In the genomic region with DNA sequence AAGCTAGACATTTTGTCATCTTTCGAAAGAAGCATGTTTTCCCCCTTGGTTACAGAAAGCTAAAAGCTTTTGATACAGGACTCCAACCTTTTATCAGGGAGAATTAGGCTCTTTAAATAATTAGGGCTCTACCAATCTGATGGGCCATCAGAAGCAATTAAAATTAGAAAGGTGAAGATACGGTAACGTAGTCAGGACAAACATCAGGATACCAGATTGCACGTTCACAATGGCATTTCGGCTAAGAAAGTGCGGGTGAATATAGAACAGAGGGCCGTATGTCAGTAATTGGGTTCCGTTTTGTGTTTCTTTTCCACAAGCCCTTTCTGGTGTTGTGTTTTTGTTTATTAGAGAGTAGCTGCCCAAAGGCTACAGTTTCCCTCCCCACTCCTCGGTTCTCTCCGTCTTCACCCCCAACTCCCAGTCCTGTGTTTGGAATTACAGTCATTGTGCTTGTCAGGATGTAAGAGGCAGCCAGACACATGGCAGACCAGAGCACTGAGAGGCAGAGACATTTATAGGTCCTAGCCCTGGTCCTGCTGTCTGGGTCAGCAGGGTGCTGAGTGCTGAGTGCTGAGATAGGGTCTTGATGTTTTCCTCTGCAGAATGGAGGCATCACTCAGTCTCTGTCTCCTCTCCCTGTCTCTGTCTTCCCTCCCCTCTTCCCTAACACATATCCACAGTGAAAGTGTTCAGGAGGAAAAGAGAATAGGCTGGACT, we compare ENCODE assay signal across 21 cellular contexts. TPM values are rescaled to one million over a fixed set of nuclear protein-coding genes. Genes with fewer than 3 reads are reported as not detected.
DNase-seq lines count a peak whose midpoint lies in the region; ATAC-seq and TF ChIP-seq lines count a peak whose summit lies in the region.
"Had no signal": no experiment of that assay in that cellular context is flagged by ENCODE, and none has a peak within 500 bp of the region (broad histone marks: within the 10 kb centered on the region; RNA-seq: fewer than 3 reads in every experiment).

No MANE protein-coding gene starts in this region.

- peak overlapping the region; percentile 25 for H3K27ac ChIP-seq in CD8-positive, alpha-beta memory T cell (ENCODE audit: low read depth, low read length)
- H3K27ac ChIP-seq in RWPE2 (ENCODE audit: poor library complexity, severe bottlenecking) (peak overlapping the region; percentile 64), tibial artery (peak overlapping the region in 1 of 2 donors; percentile 9)
- H3K27ac ChIP-seq: HL-60, left lung, WERI-Rb-1 had no signal

- no peaks in the 10 kb centered on the region for H3K27me3 Mint-ChIP-seq in activated CD4-positive, alpha-beta memory T cell treated with anti-CD3 and anti-CD28 coated beads, Interleukin-2, amount 10 ng/mL, durations not matched to agents 7 days and 5 days
- no peaks in the 10 kb centered on the region for H3K27me3 Mint-ChIP-seq in activated CD4-positive, alpha-beta memory T cell treated with anti-CD3 and anti-CD28 coated beads for 36 hours
- no peaks in the 10 kb centered on the region for H3K27me3 Mint-ChIP-seq in CD8-positive, alpha-beta memory T cell

- no peak overlapping the region for H3K4me3 Mint-ChIP-seq in activated CD4-positive, alpha-beta memory T cell treated with anti-CD3 and anti-CD28 coated beads, Interleukin-2, amount 10 ng/mL, durations not matched to agents 7 days and 5 days
- no peak overlapping the region for H3K4me3 Mint-ChIP-seq in activated CD4-positive, alpha-beta memory T cell treated with anti-CD3 and anti-CD28 coated beads for 36 hours
- no peak overlapping the region for H3K4me3 Mint-ChIP-seq in CD8-positive, alpha-beta memory T cell
- H3K4me3 Mint-ChIP-seq: activated CD8-positive, alpha-beta T cell treated with anti-CD3 and anti-CD28 coated beads, Interleukin-2, amount 10 ng/mL, durations not matched to agents 7 days and 5 days; CD14-positive monocyte had no signal

- TF ChIP-seq POLR2A in erythroblast (IDR thresholded peaks at IDR 0.05; ENCODE audit: low read length), result peak; percentile 23

- intact Hi-C loops in activated CD4-positive, alpha-beta memory T cell treated with anti-CD3 and anti-CD28 coated beads for 36 hours (cut with micrococcal nuclease), result no loop called here
- intact Hi-C loops in tibial artery (cut with DNase I; ENCODE audit: low total_unique reads), result no loop called here

- ATAC-seq in RWPE2 (ENCODE audit: low read depth), result no peak
- no peak for ATAC-seq in HG03442 (IDR thresholded peaks at IDR 0.05; ENCODE audit: unreplicated experiment)
- ATAC-seq: activated CD8-positive, alpha-beta T cell treated with anti-CD3 and anti-CD28 coated beads, Interleukin-2, amount 10 ng/mL, durations not matched to agents 7 days and 5 days; left lung had no signal

- CTCF ChIA-PET in activated CD4-positive, alpha-beta memory T cell treated with anti-CD3 and anti-CD28 coated beads, Interleukin-2, amount 10 ng/mL, durations not matched to agents 7 days and 5 days (lab: Charles Lee), result interaction anchor here (0.6 kb wide), 1 partner anchor 202 kb away, joined by 3 read pairs; no protein-coding TSS in a partner anchor
- CTCF ChIA-PET in activated CD4-positive, alpha-beta memory T cell treated with anti-CD3 and anti-CD28 coated beads for 36 hours (lab: Charles Lee), result interaction anchor here (0.7 kb wide), 1 partner anchor 22 kb away, joined by 3 read pairs; no protein-coding TSS in a partner anchor
- CTCF ChIA-PET in CD8-positive, alpha-beta memory T cell (lab: Charles Lee), result no interaction called here

- H3K9me3 Mint-ChIP-seq in activated CD4-positive, alpha-beta memory T cell treated with anti-CD3 and anti-CD28 coated beads, Interleukin-2, amount 10 ng/mL, durations not matched to agents 7 days and 5 days, result no peaks in the 10 kb centered on the region
- no peaks in the 10 kb centered on the region for H3K9me3 Mint-ChIP-seq in activated CD4-positive, alpha-beta memory T cell treated with anti-CD3 and anti-CD28 coated beads for 36 hours
- H3K9me3 Mint-ChIP-seq in CD8-positive, alpha-beta memory T cell, result no peaks in the 10 kb centered on the region

- no peak for DNase-seq in activated CD4-positive, alpha-beta memory T cell treated with anti-CD3 and anti-CD28 coated beads, Interleukin-2, amount 10 ng/mL, durations not matched to agents 7 days and 5 days
- no peak for DNase-seq in activated CD4-positive, alpha-beta memory T cell treated with anti-CD3 and anti-CD28 coated beads for 36 hours
- DNase-seq in CD8-positive, alpha-beta memory T cell, result no peak
- DNase-seq in RWPE2 (ENCODE audit: low spot score) (no peak), erythroblast (lab: John Stamatoyannopoulos, UW) (no peak), tibial artery (no peak), NOMO-1 (lab: John Stamatoyannopoulos, UW; ENCODE audit: unreplicated experiment in 2 of 2) (no peak)
- DNase-seq: activated CD8-positive, alpha-beta T cell treated with anti-CD3 and anti-CD28 coated beads, Interleukin-2, amount 10 ng/mL, durations not matched to agents 7 days and 5 days; cerebellar nuclear complex; DMS153; effector CD8-positive, alpha-beta T cell; HCEC 1CT; left lung; MV-4-11; NCI-H187 treated with DMSO at 0.1 percent for 48 hours; stimulated activated CD4-positive, alpha-beta T cell treated with anti-CD3 and anti-CD28 coated beads, Interleukin-12 subunit alpha, Interleukin-12 subunit beta, amount 100 ng/mL, for 4 hours; stimulated activated CD8-positive, alpha-beta memory T cell treated with anti-CD3 and anti-CD28 coated beads, Interleukin-4, amount 100 ng/mL, for 48 hours; WERI-Rb-1 had no signal

- POLR2A ChIA-PET in activated CD4-positive, alpha-beta memory T cell treated with anti-CD3 and anti-CD28 coated beads, Interleukin-2, amount 10 ng/mL, durations not matched to agents 7 days and 5 days (lab: Charles Lee), result interaction anchor here (3.5 to 8.3 kb wide), 3 partner anchors 8 to 23 kb away, joined by 14 to 51 read pairs (median 32); no protein-coding TSS in a partner anchor
- POLR2A ChIA-PET in activated CD4-positive, alpha-beta memory T cell treated with anti-CD3 and anti-CD28 coated beads for 36 hours (lab: Charles Lee), result no interaction called here
- POLR2A ChIA-PET in CD8-positive, alpha-beta memory T cell (lab: Charles Lee), result no interaction called here

- TF ChIP-seq CTCF in RWPE2 (IDR thresholded peaks at IDR 0.05; ENCODE audit: poor library complexity, severe bottlenecking) (no peak), tibial artery (IDR thresholded peaks at IDR 0.05) (no peak)

- H3K4me1 ChIP-seq in CD8-positive, alpha-beta memory T cell (ENCODE audit: insufficient read depth, low read length), result peaks cover 16% of the 10 kb centered on the region
- peaks cover 39% of the 10 kb centered on the region for H3K4me1 ChIP-seq in RWPE2 (ENCODE audit: insufficient read depth, poor library complexity, severe bottlenecking)
- H3K4me1 ChIP-seq in tibial artery, result peaks cover 0 to 47% (median 11%) of the 10 kb centered on the region in 4 donors

- H3K36me3 ChIP-seq in CD8-positive, alpha-beta memory T cell (ENCODE audit: insufficient read depth, low read length), result no peaks in the 10 kb centered on the region
- H3K36me3 ChIP-seq in RWPE2 (ENCODE audit: low read depth) (peaks cover 69% of the 10 kb centered on the region), tibial artery (peaks cover 0 to 5% (median 0%) of the 10 kb centered on the region in 3 donors)
- H3K36me3 ChIP-seq: left lung had no signal

- peaks cover 66% of the 10 kb centered on the region for H3K4me1 Mint-ChIP-seq in activated CD4-positive, alpha-beta memory T cell treated with anti-CD3 and anti-CD28 coated beads, Interleukin-2, amount 10 ng/mL, durations not matched to agents 7 days and 5 days
- H3K4me1 Mint-ChIP-seq in activated CD4-positive, alpha-beta memory T cell treated with anti-CD3 and anti-CD28 coated beads for 36 hours (ENCODE audit: low read depth), result peaks cover 62% of the 10 kb centered on the region
- H3K4me1 Mint-ChIP-seq in CD8-positive, alpha-beta memory T cell, result peaks cover 38 to 73% (median 61%) of the 10 kb centered on the region in 3 donors

- H3K9me3 ChIP-seq in CD8-positive, alpha-beta memory T cell (ENCODE audit: low read length), result no peaks in the 10 kb centered on the region
- H3K9me3 ChIP-seq in RWPE2 (ENCODE audit: severe bottlenecking) (no peaks in the 10 kb centered on the region), tibial artery (no peaks in the 10 kb centered on the region)
- H3K9me3 ChIP-seq: left lung had no signal

- H3K36me3 Mint-ChIP-seq in activated CD4-positive, alpha-beta memory T cell treated with anti-CD3 and anti-CD28 coated beads, Interleukin-2, amount 10 ng/mL, durations not matched to agents 7 days and 5 days (ENCODE audit: low read depth), result peaks cover 77% of the 10 kb centered on the region
- peaks cover 58% of the 10 kb centered on the region for H3K36me3 Mint-ChIP-seq in activated CD4-positive, alpha-beta memory T cell treated with anti-CD3 and anti-CD28 coated beads for 36 hours
- peaks cover 0 to 23% (median 7%) of the 10 kb centered on the region in 3 donors for H3K36me3 Mint-ChIP-seq in CD8-positive, alpha-beta memory T cell

- H3K27me3 ChIP-seq in CD8-positive, alpha-beta memory T cell (ENCODE audit: insufficient read depth, low read length, poor library complexity, severe bottlenecking), result no peaks in the 10 kb centered on the region
- H3K27me3 ChIP-seq in RWPE2 (ENCODE audit: insufficient read depth, poor library complexity, severe bottlenecking) (no peaks in the 10 kb centered on the region), tibial artery (no peaks in the 10 kb centered on the region)

- no peak overlapping the region for H3K4me3 ChIP-seq in CD8-positive, alpha-beta memory T cell (ENCODE audit: low read length)
- H3K4me3 ChIP-seq in RWPE2 (ENCODE audit: severe bottlenecking) (no peak overlapping the region), tibial artery (no peak overlapping the region)
- H3K4me3 ChIP-seq: left lung had no signal

- H3K27ac Mint-ChIP-seq in activated CD4-positive, alpha-beta memory T cell treated with anti-CD3 and anti-CD28 coated beads, Interleukin-2, amount 10 ng/mL, durations not matched to agents 7 days and 5 days, result peak overlapping the region; percentile 13
- no peak overlapping the region for H3K27ac Mint-ChIP-seq in activated CD4-positive, alpha-beta memory T cell treated with anti-CD3 and anti-CD28 coated beads for 36 hours
- peak overlapping the region in 1 of 8 donors; percentile 43 for H3K27ac Mint-ChIP-seq in CD8-positive, alpha-beta memory T cell
- H3K27ac Mint-ChIP-seq: activated CD8-positive, alpha-beta T cell treated with anti-CD3 and anti-CD28 coated beads, Interleukin-2, amount 10 ng/mL, durations not matched to agents 7 days and 5 days had no signal

RNA-seq across cellular contexts. Expression of gene PFKP, which starts 5.5 kb away (rescaled TPM):
- 100 to 1,000 TPM; 214 to 215 TPM for total RNA-seq in activated CD4-positive, alpha-beta memory T cell treated with anti-CD3 and anti-CD28 coated beads, Interleukin-2, amount 10 ng/mL, durations not matched to agents 7 days and 5 days
- 100 to 1,000 TPM; 175 to 176 TPM for total RNA-seq in activated CD4-positive, alpha-beta memory T cell treated with anti-CD3 and anti-CD28 coated beads for 36 hours
- total RNA-seq in CD8-positive, alpha-beta memory T cell, result 100 to 1,000 TPM; 180 to 187 TPM
- polyA plus RNA-seq in CD8-positive, alpha-beta memory T cell, result 61.6 TPM
